In the genomic region with DNA sequence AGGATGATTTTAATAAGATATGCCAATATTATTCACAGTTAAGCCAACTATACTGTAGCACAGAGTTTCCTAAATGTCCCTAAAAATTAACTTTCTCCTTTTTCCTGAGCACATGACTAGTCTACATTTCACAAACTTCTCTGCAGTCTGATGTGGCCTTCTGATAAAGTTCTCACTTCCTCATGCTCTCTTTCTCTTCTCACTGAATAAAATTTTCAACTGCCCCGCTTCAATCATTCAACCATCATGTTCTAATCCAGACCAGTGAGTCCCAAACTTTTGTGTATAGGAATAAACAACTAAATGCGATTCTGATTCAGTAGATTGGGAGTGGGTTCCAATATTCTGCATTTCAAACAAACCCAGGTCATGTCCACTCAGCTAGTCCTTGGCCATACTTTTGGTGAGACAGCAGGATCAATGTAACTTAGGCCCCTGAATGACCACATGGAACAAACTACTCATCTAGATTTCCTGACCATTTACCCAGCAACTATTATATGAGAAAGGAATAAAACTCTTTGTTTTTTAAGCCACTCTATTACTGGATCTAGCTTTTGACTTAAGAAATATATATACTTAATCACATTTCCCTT, we compare ENCODE assay signal across 20 cellular contexts. TPM values are rescaled to one million over a fixed set of nuclear protein-coding genes. Genes with fewer than 3 reads are reported as not detected.
DNase-seq lines count a peak whose midpoint lies in the region; ATAC-seq and TF ChIP-seq lines count a peak whose summit lies in the region.
"Had no signal": no experiment of that assay in that cellular context is flagged by ENCODE, and none has a peak within 500 bp of the region (broad histone marks: within the 10 kb centered on the region; RNA-seq: fewer than 3 reads in every experiment).

No MANE protein-coding gene starts in this region.

- peaks cover 9% of the 10 kb centered on the region for H3K9me3 Mint-ChIP-seq in stimulated activated naive CD8-positive, alpha-beta T cell treated with anti-CD3 and anti-CD28 coated beads, Interleukin-15, Interleukin-2, amounts not matched to agents 100 ng/mL and 50 ng/mL, for 24 hours
- H3K9me3 Mint-ChIP-seq in stimulated activated naive CD8-positive, alpha-beta T cell treated with anti-CD3 and anti-CD28 coated beads, Interleukin-15, amount 100 ng/mL, for 72 hours: peaks cover 8 to 16% of the 10 kb centered on the region in 2 donors
- peaks cover 7% of the 10 kb centered on the region for H3K9me3 Mint-ChIP-seq in activated naive CD8-positive, alpha-beta T cell treated with anti-CD3 and anti-CD28 coated beads, Interleukin-2, amount 50 U/mL, for 24 hours
- peaks cover 2% of the 10 kb centered on the region for H3K9me3 Mint-ChIP-seq in glutamatergic neuron (ENCODE audit: unreplicated experiment)

- TF ChIP-seq CTCF in glutamatergic neuron (IDR thresholded peaks at IDR 0.05; ENCODE audit: partially characterized antibody, unreplicated experiment) (no peak), foreskin keratinocyte (conservative IDR thresholded peaks at IDR 0.05) (no peak)

- H3K4me3 Mint-ChIP-seq in stimulated activated naive CD8-positive, alpha-beta T cell treated with anti-CD3 and anti-CD28 coated beads, Interleukin-15, Interleukin-2, amounts not matched to agents 100 ng/mL and 50 ng/mL, for 24 hours: no peak overlapping the region
- no peak overlapping the region for H3K4me3 Mint-ChIP-seq in stimulated activated naive CD8-positive, alpha-beta T cell treated with anti-CD3 and anti-CD28 coated beads, Interleukin-15, amount 100 ng/mL, for 72 hours
- H3K4me3 Mint-ChIP-seq in activated naive CD8-positive, alpha-beta T cell treated with anti-CD3 and anti-CD28 coated beads, Interleukin-2, amount 50 U/mL, for 24 hours: no peak overlapping the region
- no peak overlapping the region for H3K4me3 Mint-ChIP-seq in glutamatergic neuron (ENCODE audit: unreplicated experiment)
- H3K4me3 Mint-ChIP-seq: activated CD4-positive, alpha-beta T cell treated with anti-CD3 and anti-CD28 coated beads for 36 hours; activated naive CD4-positive, alpha-beta T cell treated with anti-CD3 and anti-CD28 coated beads for 36 hours had no signal

- CTCF ChIA-PET in HEK293T (lab: Yijun Ruan, JAX): no interaction called here

- no peak for ATAC-seq in stimulated activated naive CD8-positive, alpha-beta T cell treated with anti-CD3 and anti-CD28 coated beads, Interleukin-15, amount 100 ng/mL, for 72 hours
- no peak for ATAC-seq in activated naive CD8-positive, alpha-beta T cell treated with anti-CD3 and anti-CD28 coated beads, Interleukin-2, amount 50 U/mL, for 24 hours
- ATAC-seq in foreskin keratinocyte: no peak
- ATAC-seq: activated CD4-positive, alpha-beta T cell treated with anti-CD3 and anti-CD28 coated beads for 36 hours; HCT116; naive thymus-derived CD4-positive, alpha-beta T cell had no signal

- H3K27ac ChIP-seq in foreskin keratinocyte: no peak overlapping the region
- H3K27ac ChIP-seq: brain microvascular endothelial cell, epithelial cell of prostate, prostate gland, uterus had no signal

- H3K4me1 ChIP-seq in foreskin keratinocyte: no peaks in the 10 kb centered on the region
- H3K4me1 ChIP-seq: Caco-2, prostate gland, uterus had no signal

- DNase-seq in stimulated activated naive CD8-positive, alpha-beta T cell treated with anti-CD3 and anti-CD28 coated beads, Interleukin-15, amount 100 ng/mL, for 72 hours: no peak
- DNase-seq in NOMO-1 treated with dmso at 0.1 percent for 144 hours (lab: John Stamatoyannopoulos, UW; ENCODE audit: unreplicated experiment): peak; percentile 10
- no peak for DNase-seq in activated naive CD8-positive, alpha-beta T cell treated with anti-CD3 and anti-CD28 coated beads, Interleukin-2, amount 50 U/mL, for 24 hours
- DNase-seq in glutamatergic neuron: no peak
- DNase-seq in HEK293T (ENCODE audit: extremely low spot score): no peak
- DNase-seq in NCI-H69 (lab: John Stamatoyannopoulos, UW): no peak
- no peak for DNase-seq in foreskin keratinocyte
- DNase-seq: activated CD4-positive, alpha-beta T cell treated with anti-CD3 and anti-CD28 coated beads for 36 hours; activated naive CD4-positive, alpha-beta T cell treated with anti-CD3 and anti-CD28 coated beads for 36 hours; brain microvascular endothelial cell; Caco-2; naive thymus-derived CD4-positive, alpha-beta T cell; NCI-H1930; NCI-H510A; stimulated activated CD4-positive, alpha-beta T cell treated with anti-CD3 and anti-CD28 coated beads, Interleukin-12 subunit alpha, Interleukin-12 subunit beta, amount 100 ng/mL, for 4 hours; uterus had no signal

- H3K27ac Mint-ChIP-seq in stimulated activated naive CD8-positive, alpha-beta T cell treated with anti-CD3 and anti-CD28 coated beads, Interleukin-15, Interleukin-2, amounts not matched to agents 100 ng/mL and 50 ng/mL, for 24 hours: peak overlapping the region; percentile 22
- peak overlapping the region in 1 of 2 donors; percentile 8 for H3K27ac Mint-ChIP-seq in stimulated activated naive CD8-positive, alpha-beta T cell treated with anti-CD3 and anti-CD28 coated beads, Interleukin-15, amount 100 ng/mL, for 72 hours
- H3K27ac Mint-ChIP-seq in activated naive CD8-positive, alpha-beta T cell treated with anti-CD3 and anti-CD28 coated beads, Interleukin-2, amount 50 U/mL, for 24 hours: peak overlapping the region; percentile 47
- H3K27ac Mint-ChIP-seq in glutamatergic neuron (ENCODE audit: unreplicated experiment): no peak overlapping the region
- H3K27ac Mint-ChIP-seq: activated CD4-positive, alpha-beta T cell treated with anti-CD3 and anti-CD28 coated beads for 36 hours; activated naive CD4-positive, alpha-beta T cell treated with anti-CD3 and anti-CD28 coated beads for 36 hours had no signal

- no peaks in the 10 kb centered on the region for H3K27me3 ChIP-seq in foreskin keratinocyte
- H3K27me3 ChIP-seq: brain microvascular endothelial cell, uterus had no signal

- H3K4me1 Mint-ChIP-seq in stimulated activated naive CD8-positive, alpha-beta T cell treated with anti-CD3 and anti-CD28 coated beads, Interleukin-15, Interleukin-2, amounts not matched to agents 100 ng/mL and 50 ng/mL, for 24 hours (ENCODE audit: low read depth): peaks cover 61% of the 10 kb centered on the region
- H3K4me1 Mint-ChIP-seq in stimulated activated naive CD8-positive, alpha-beta T cell treated with anti-CD3 and anti-CD28 coated beads, Interleukin-15, amount 100 ng/mL, for 72 hours: peaks cover 47% of the 10 kb centered on the region
- peaks cover 50% of the 10 kb centered on the region for H3K4me1 Mint-ChIP-seq in activated naive CD8-positive, alpha-beta T cell treated with anti-CD3 and anti-CD28 coated beads, Interleukin-2, amount 50 U/mL, for 24 hours
- H3K4me1 Mint-ChIP-seq in glutamatergic neuron (ENCODE audit: low read depth, unreplicated experiment): no peaks in the 10 kb centered on the region

- no peaks in the 10 kb centered on the region for H3K27me3 Mint-ChIP-seq in stimulated activated naive CD8-positive, alpha-beta T cell treated with anti-CD3 and anti-CD28 coated beads, Interleukin-15, Interleukin-2, amounts not matched to agents 100 ng/mL and 50 ng/mL, for 24 hours
- H3K27me3 Mint-ChIP-seq in stimulated activated naive CD8-positive, alpha-beta T cell treated with anti-CD3 and anti-CD28 coated beads, Interleukin-15, amount 100 ng/mL, for 72 hours: no peaks in the 10 kb centered on the region
- H3K27me3 Mint-ChIP-seq in activated naive CD8-positive, alpha-beta T cell treated with anti-CD3 and anti-CD28 coated beads, Interleukin-2, amount 50 U/mL, for 24 hours: no peaks in the 10 kb centered on the region
- no peaks in the 10 kb centered on the region for H3K27me3 Mint-ChIP-seq in glutamatergic neuron (ENCODE audit: unreplicated experiment)
- H3K27me3 Mint-ChIP-seq: activated CD4-positive, alpha-beta T cell treated with anti-CD3 and anti-CD28 coated beads for 36 hours; naive thymus-derived CD4-positive, alpha-beta T cell had no signal

- POLR2A ChIA-PET in HEK293T (lab: Yijun Ruan, JAX): no interaction called here

- peaks cover 22% of the 10 kb centered on the region for H3K36me3 Mint-ChIP-seq in stimulated activated naive CD8-positive, alpha-beta T cell treated with anti-CD3 and anti-CD28 coated beads, Interleukin-15, Interleukin-2, amounts not matched to agents 100 ng/mL and 50 ng/mL, for 24 hours (ENCODE audit: low read depth)
- H3K36me3 Mint-ChIP-seq in activated naive CD8-positive, alpha-beta T cell treated with anti-CD3 and anti-CD28 coated beads, Interleukin-2, amount 50 U/mL, for 24 hours (ENCODE audit: low read depth): peaks cover 21% of the 10 kb centered on the region
- peaks cover 8% of the 10 kb centered on the region for H3K36me3 Mint-ChIP-seq in glutamatergic neuron (ENCODE audit: unreplicated experiment)

TF ChIP-seq in HEK293T, 16 proteins besides CTCF, POLR2A, EP300 and RAD21:
- TF ChIP-seq ARNT (IDR thresholded peaks at IDR 0.05) (no peak), ZNF384 (IDR thresholded peaks at IDR 0.05) (no peak), ELF4 (IDR thresholded peaks at IDR 0.05) (no peak), LEF1 (IDR thresholded peaks at IDR 0.05; ENCODE audit: borderline replicate concordance) (no peak), CTBP1 (IDR thresholded peaks at IDR 0.05; ENCODE audit: borderline replicate concordance) (no peak), SP1 (IDR thresholded peaks at IDR 0.05) (no peak)

RNA-seq across cellular contexts. Expression of a gene that starts 20.1 kb away (rescaled TPM):
- total RNA-seq in glutamatergic neuron (ENCODE audit: unreplicated experiment) (70.8 TPM), foreskin keratinocyte (26.5 and 29.1 TPM in 2 replicates)
- polyA plus RNA-seq in foreskin keratinocyte: 15.6 and 18.1 TPM in 2 replicates
